In genomic region chr3:23508464-23508863, GRCh38 we compare ENCODE assay signal across 28 cellular contexts.
"Had no signal": no experiment of that assay in that cellular context is flagged by ENCODE, and none has a peak within 500 bp of the region (broad histone marks: within the 10 kb centered on the region; RNA-seq: fewer than 3 reads in every experiment).

No MANE protein-coding gene starts in this region.

- H3K27me3 ChIP-seq: cardiac muscle cell, MG63, Peyer's patch, SJCRH30 had no signal

- FAIRE-seq: astrocyte had no signal

- H3K27ac ChIP-seq: cardiac muscle cell, Peyer's patch, RWPE1, SJCRH30, WERI-Rb-1 had no signal

- H3K4me3 ChIP-seq: cardiac muscle cell, MG63, Peyer's patch, SJCRH30 had no signal

- H3K9me3 ChIP-seq: MG63, Peyer's patch, SJCRH30, SK-N-SH had no signal

- ATAC-seq: activated CD4-positive, alpha-beta T cell treated with anti-CD3 and anti-CD28 coated beads for 36 hours; activated T-helper 17 cell treated with anti-CD3 and anti-CD28 coated beads, Interleukin-2, amount 50 U/mL, for 72 hours had no signal

- H3K36me3 ChIP-seq: cardiac muscle cell, MG63, Peyer's patch, SJCRH30, WERI-Rb-1 had no signal

- H3K4me1 ChIP-seq: Peyer's patch, SJCRH30 had no signal

- DNase-seq: activated CD4-positive, alpha-beta memory T cell treated with anti-CD3 and anti-CD28 coated beads, Interleukin-2, amount 10 ng/mL, durations not matched to agents 7 days and 5 days; activated CD4-positive, alpha-beta T cell treated with anti-CD3 and anti-CD28 coated beads for 36 hours; activated CD4-positive, alpha-beta T cell treated with anti-CD3 and anti-CD28 coated beads, Interleukin-2, amount 50 U/mL, for 1 hour; activated gamma-delta T cell; activated naive CD4-positive, alpha-beta T cell treated with anti-CD3 and anti-CD28 coated beads for 36 hours; activated T-cell treated with anti-CD3 and anti-CD28 coated beads for 4 hours; activated T-cell treated with anti-CD3 and anti-CD28 coated beads, Interleukin-2, amount 50 U/mL, for 48 hours; amygdala; MG63; MV-4-11; NCI-H1092 treated with DMSO at 0.1 percent for 48 hours; NCI-H1417 treated with DMSO at 0.1 percent for 48 hours; NCI-H1694; NCI-H2081; NCI-H510A treated with DMSO at 0.1 percent for 48 hours; NCI-H69; NK-92 treated with Interleukin-12 subunit alpha and Interleukin-12 subunit beta, amount 100 ng/mL, for 24 hours; OCI-M1; Peyer's patch; Right ventricle myocardium superior; SJCRH30; SK-N-SH; T-helper 1 cell; WERI-Rb-1 had no signal
